Comparison of ENCODE assay signal across 18 cellular contexts in the genomic region with DNA sequence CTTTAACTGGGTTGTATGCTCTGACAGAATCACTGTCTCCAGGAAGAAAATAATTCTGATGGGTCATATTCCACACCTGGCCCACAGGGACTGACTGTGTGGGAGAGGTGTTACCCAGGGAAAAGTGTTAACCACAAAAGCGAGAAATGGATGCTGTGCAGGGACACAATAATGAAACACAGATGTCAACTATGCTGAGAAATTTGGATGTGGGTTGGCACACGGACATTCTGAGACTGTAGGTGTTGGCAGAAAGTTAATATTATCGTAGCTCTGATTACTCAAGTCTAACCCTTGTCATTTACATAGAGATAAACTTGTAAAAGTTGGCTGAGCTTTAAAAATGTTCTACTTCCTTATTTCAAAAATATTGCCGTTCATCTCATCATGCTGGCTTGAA. TPM values are rescaled to one million over a fixed set of nuclear protein-coding genes. Genes with fewer than 3 reads are reported as not detected.
A peak's percentile ranks its signal among the peaks of the same experiment; 100 is the strongest.
DNase-seq lines count a peak whose midpoint lies in the region; ATAC-seq and TF ChIP-seq lines count a peak whose summit lies in the region.
"Had no signal": no experiment of that assay in that cellular context is flagged by ENCODE, and none has a peak within 500 bp of the region (broad histone marks: within the 10 kb centered on the region; RNA-seq: fewer than 3 reads in every experiment).

No MANE protein-coding gene starts in this region.

- peak; percentile 28 to 61 for ATAC-seq in activated naive CD4-positive, alpha-beta T cell treated with anti-CD3 and anti-CD28 coated beads, Interleukin-2, amount 50 U/mL, for 72 hours
- ATAC-seq in memory B cell (ENCODE audit: low read depth): peak; percentile 45
- ATAC-seq in upper lobe of left lung (ENCODE audit: low FRiP score in 2 of 2): no peak
- ATAC-seq in HG02588 (IDR thresholded peaks at IDR 0.05; ENCODE audit: unreplicated experiment): no peak
- ATAC-seq: A549, Right ventricle myocardium inferior had no signal

- no peaks in the 10 kb centered on the region for H3K27me3 ChIP-seq in colonic mucosa
- no peaks in the 10 kb centered on the region for H3K27me3 ChIP-seq in upper lobe of left lung
- H3K27me3 ChIP-seq in esophagus muscularis mucosa: no peaks in the 10 kb centered on the region
- H3K27me3 ChIP-seq: vagina had no signal

- H3K27me3 Mint-ChIP-seq in memory B cell: peaks cover 7% of the 10 kb centered on the region

- intact Hi-C loops in colonic mucosa (cut with DNase I): no loop called here
- intact Hi-C loops in esophagus muscularis mucosa (cut with DNase I): no loop called here

- H3K4me1 ChIP-seq in colonic mucosa (no peaks in the 10 kb centered on the region), upper lobe of left lung (peaks cover 3 to 18% (median 12%) of the 10 kb centered on the region in 4 donors), esophagus muscularis mucosa (no peaks in the 10 kb centered on the region)
- H3K4me1 ChIP-seq: vagina had no signal

- no peak for TF ChIP-seq CTCF in colonic mucosa (IDR thresholded peaks at IDR 0.05)
- no peak for TF ChIP-seq CTCF in upper lobe of left lung (IDR thresholded peaks at IDR 0.05)
- TF ChIP-seq CTCF in esophagus muscularis mucosa (IDR thresholded peaks at IDR 0.05): no peak

- 42 to 46% methylated on average over 4 of the region's 4 CpGs for WGBS in upper lobe of left lung, 2 donors
- 36% methylated on average over 4 of the region's 4 CpGs for WGBS in esophagus muscularis mucosa

- no peak overlapping the region for H3K27ac Mint-ChIP-seq in activated naive CD4-positive, alpha-beta T cell treated with anti-CD3 and anti-CD28 coated beads, Interleukin-2, amount 50 U/mL, for 72 hours
- no peak overlapping the region for H3K27ac Mint-ChIP-seq in memory B cell

- TF ChIP-seq POLR2A in upper lobe of left lung (IDR thresholded peaks at IDR 0.05): no peak
- TF ChIP-seq POLR2A in esophagus muscularis mucosa (IDR thresholded peaks at IDR 0.05; ENCODE audit: low read depth): no peak

- no peak overlapping the region for H3K4me3 Mint-ChIP-seq in memory B cell

- H3K9me3 ChIP-seq in colonic mucosa (no peaks in the 10 kb centered on the region), upper lobe of left lung (no peaks in the 10 kb centered on the region), esophagus muscularis mucosa (no peaks in the 10 kb centered on the region)
- H3K9me3 ChIP-seq: A549, vagina had no signal

- TF ChIP-seq EP300 in upper lobe of left lung (IDR thresholded peaks at IDR 0.05) (no peak), esophagus muscularis mucosa (IDR thresholded peaks at IDR 0.05) (no peak)

- peak overlapping the region; percentile 86 for H3K27ac ChIP-seq in colonic mucosa
- H3K27ac ChIP-seq in upper lobe of left lung: peak overlapping the region; percentile 20 to 52 (median 34)
- H3K27ac ChIP-seq in esophagus muscularis mucosa (replicated peaks in 1 of 4): no peak overlapping the region
- H3K27ac ChIP-seq: A549, vagina had no signal

- H3K4me1 Mint-ChIP-seq in memory B cell: peaks cover 10% of the 10 kb centered on the region

- H3K9ac ChIP-seq in colonic mucosa (ENCODE audit: low read depth in 2 of 2, low read length in 2 of 2): peak overlapping the region in 1 of 2 donors; percentile 67

- H3K4me3 ChIP-seq in colonic mucosa: no peak overlapping the region
- no peak overlapping the region for H3K4me3 ChIP-seq in upper lobe of left lung
- no peak overlapping the region for H3K4me3 ChIP-seq in esophagus muscularis mucosa
- H3K4me3 ChIP-seq: A549, vagina had no signal

- H3K36me3 ChIP-seq in colonic mucosa: no peaks in the 10 kb centered on the region
- peaks cover 0 to 5% (median 2%) of the 10 kb centered on the region in 4 donors for H3K36me3 ChIP-seq in upper lobe of left lung
- no peaks in the 10 kb centered on the region for H3K36me3 ChIP-seq in esophagus muscularis mucosa
- H3K36me3 ChIP-seq: vagina had no signal

- H3K36me3 Mint-ChIP-seq in activated naive CD4-positive, alpha-beta T cell treated with anti-CD3 and anti-CD28 coated beads, Interleukin-2, amount 50 U/mL, for 72 hours: no peaks in the 10 kb centered on the region
- no peaks in the 10 kb centered on the region for H3K36me3 Mint-ChIP-seq in memory B cell

- H3K9me3 Mint-ChIP-seq in activated naive CD4-positive, alpha-beta T cell treated with anti-CD3 and anti-CD28 coated beads, Interleukin-2, amount 50 U/mL, for 72 hours: no peaks in the 10 kb centered on the region
- peaks cover 2% of the 10 kb centered on the region for H3K9me3 Mint-ChIP-seq in memory B cell

- DNase-seq in activated naive CD4-positive, alpha-beta T cell treated with anti-CD3 and anti-CD28 coated beads, Interleukin-2, amount 50 U/mL, for 72 hours (ENCODE audit: low spot score in 2 of 2): no peak
- DNase-seq in activated naive CD4-positive, alpha-beta T cell (lab: John Stamatoyannopoulos, UW): no peak
- DNase-seq in colonic mucosa: peak; percentile 45
- DNase-seq in memory B cell (ENCODE audit: low spot score in 2 of 2): no peak
- no peak for DNase-seq in upper lobe of left lung
- no peak for DNase-seq in NCI-H2081 treated with DMSO at 0.1 percent for 48 hours (lab: John Stamatoyannopoulos, UW)
- no peak for DNase-seq in esophagus muscularis mucosa (ENCODE audit: extremely low spot score)
- DNase-seq: activated CD4-positive, alpha-beta T cell treated with anti-CD3 and anti-CD28 coated beads, Interleukin-2, amount 50 U/mL, for 1 hour; COR-L47; midbrain; NCI-H510A; stimulated activated CD4-positive, alpha-beta T cell treated with anti-CD3 and anti-CD28 coated beads, Interleukin-4, amount 100 ng/mL, for 4 hours had no signal

RNA-seq across cellular contexts. Expression of a gene that starts 19.6 kb away (rescaled TPM):
- total RNA-seq in activated naive CD4-positive, alpha-beta T cell treated with anti-CD3 and anti-CD28 coated beads, Interleukin-2, amount 50 U/mL, for 72 hours: not detected
- 100 to 1,000 TPM in 1 of 2 donors, 10 to 100 TPM in 1; 54.5 to 113 TPM for total RNA-seq in colonic mucosa
- total RNA-seq in upper lobe of left lung: 10 to 100 TPM; 37.1 to 99.5 (median 62.4) TPM
- total RNA-seq in esophagus muscularis mucosa: under 1 TPM; under 0.01 to 0.42 (median 0.12) TPM
- total RNA-seq: fibroblast of villous mesenchyme; Right ventricle myocardium inferior; T-helper 1 cell treated with Interleukin-12 subunit alpha and Interleukin-12 subunit beta and Interleukin-4 antibody, amounts not matched to agents 30 ng/mL and 1 ng/mL, for 36 hours; vagina had no signal

Comparison
In these comparisons a context has a peak if more than half of its experiments do, and no peak if none do; other contexts are left out.
1. ATAC-seq: peak in activated naive CD4-positive, alpha-beta T cell treated with anti-CD3 and anti-CD28 coated beads, Interleukin-2, amount 50 U/mL, for 72 hours (2 of 2) and memory B cell (single experiment); none in upper lobe of left lung (0 of 2) and HG02588 (single experiment).
2. H3K27ac ChIP-seq: peak in colonic mucosa (single experiment) and upper lobe of left lung (4 of 4); none in esophagus muscularis mucosa (0 of 4).
3. RNA of a gene that starts 19.6 kb away (total RNA-seq): 54.5 to 113 TPM in colonic mucosa and 37.1 to 99.5 TPM in upper lobe of left lung; under 0.01 to 0.42 TPM in esophagus muscularis mucosa and not detected in activated naive CD4-positive, alpha-beta T cell treated with anti-CD3 and anti-CD28 coated beads, Interleukin-2, amount 50 U/mL, for 72 hours; every median in the first group is over 10 times any median in the second.